In genomic region chr20:31674895-31675827, GRCh38 we compare ENCODE assay signal across 1 cellular context.
A peak's percentile ranks its signal among the peaks of the same experiment; 100 is the strongest.
TF ChIP-seq lines count a peak whose summit lies in the region.

No MANE protein-coding gene starts in this region.

TF ChIP-seq in K562, 482 proteins besides CTCF, POLR2A, EP300 and RAD21 (continued from another document and continues in another):
- no peak for TF ChIP-seq CEBPG (CRISPR knock-in tag; IDR thresholded peaks at IDR 0.05)
- no peak for TF ChIP-seq CEBPG (tag; conservative IDR thresholded peaks at IDR 0.05 in 1 of 2, IDR thresholded peaks at IDR 0.05 in 1 of 2)
- TF ChIP-seq PTBP1 (IDR thresholded peaks at IDR 0.05; ENCODE audit: low read depth, low read length) = no peak
- TF ChIP-seq CREBBP (IDR thresholded peaks at IDR 0.05; ENCODE audit: low read depth, low read length) = no peak
- peak; percentile 69; the same call in 1 of the 2 replicates for TF ChIP-seq BHLHE40 (IDR thresholded peaks at IDR 0.05; ENCODE audit: low read length)
- TF ChIP-seq TFAM (CRISPR knock-in tag; conservative IDR thresholded peaks at IDR 0.05) = no peak
- no peak for TF ChIP-seq CBX8 (IDR thresholded peaks at IDR 0.05; ENCODE audit: borderline replicate concordance, extremely low read depth, low read depth, low read length, poor library complexity, severe bottlenecking)
- peak; percentile 11; the same call in 1 of the 2 replicates for TF ChIP-seq MAFK (IDR thresholded peaks at IDR 0.05; ENCODE audit: low read length)
- TF ChIP-seq HNRNPK (IDR thresholded peaks at IDR 0.05; ENCODE audit: low read depth, low read length, poor library complexity, severe bottlenecking) = no peak
- no peak for TF ChIP-seq TBP (optimal IDR thresholded peaks at IDR 0.05; ENCODE audit: low read depth, low read length)
- peak; percentile 75; the same call in 1 of the 2 replicates for TF ChIP-seq CREB5 (CRISPR knock-in tag; IDR thresholded peaks at IDR 0.05)
- TF ChIP-seq KHSRP (IDR thresholded peaks at IDR 0.05) = no peak
- no peak; the same call in 1 of the 2 replicates for TF ChIP-seq ZNF133 (CRISPR knock-in tag; IDR thresholded peaks at IDR 0.05)
- peak; percentile 7; the same call in 1 of the 2 replicates for TF ChIP-seq BCL6 (CRISPR knock-in tag; IDR thresholded peaks at IDR 0.05)
- peak; percentile 42; the same call in 1 of the 2 replicates for TF ChIP-seq HES1 (IDR thresholded peaks at IDR 0.05; ENCODE audit: low read depth)
- no peak for TF ChIP-seq NFYB (IDR thresholded peaks at IDR 0.05; ENCODE audit: extremely low read depth, insufficient read length)
- TF ChIP-seq NRF1 (conservative IDR thresholded peaks at IDR 0.05 in 1 of 2, IDR thresholded peaks at IDR 0.05 in 1 of 2) = no peak
- peak; percentile 18; the same call in 1 of the 2 replicates for TF ChIP-seq GATAD2B (IDR thresholded peaks at IDR 0.05; ENCODE audit: borderline replicate concordance)
- TF ChIP-seq SRSF7 (optimal IDR thresholded peaks at IDR 0.05; ENCODE audit: low read depth, low read length) = no peak
- TF ChIP-seq ZNF24 (IDR thresholded peaks at IDR 0.05) = peak; percentile 77
- no peak for TF ChIP-seq NR3C1 (CRISPR knock-in tag; IDR thresholded peaks at IDR 0.05)
- TF ChIP-seq NFATC3 (IDR thresholded peaks at IDR 0.05) = no peak
- peak; percentile 81 for TF ChIP-seq TEAD4 (IDR thresholded peaks at IDR 0.05; ENCODE audit: low read length)
- TF ChIP-seq TEAD4 (CRISPR knock-in tag; IDR thresholded peaks at IDR 0.05; ENCODE audit: borderline replicate concordance) = no peak
- no peak for TF ChIP-seq MED1 (CRISPR knock-in tag; IDR thresholded peaks at IDR 0.05; ENCODE audit: borderline replicate concordance)
- TF ChIP-seq ZNF431 (CRISPR knock-in tag; IDR thresholded peaks at IDR 0.05) = no peak
- peak; percentile 44 for TF ChIP-seq L3MBTL2 (IDR thresholded peaks at IDR 0.05)
- TF ChIP-seq TRIM24 (IDR thresholded peaks at IDR 0.05) = peak; percentile 33 to 59; a peak in 3 of 4 replicates
- TF ChIP-seq ZNF316 (IDR thresholded peaks at IDR 0.05) = peak; percentile 84
- peak; percentile 23; the same call in 1 of the 2 replicates for TF ChIP-seq NBN (IDR thresholded peaks at IDR 0.05; ENCODE audit: low read depth)
- TF ChIP-seq SRSF9 (IDR thresholded peaks at IDR 0.05; ENCODE audit: borderline replicate concordance, low read depth, low read length) = no peak
- TF ChIP-seq HNRNPH1 (optimal IDR thresholded peaks at IDR 0.05; ENCODE audit: low read depth, low read length) = no peak
- no peak for TF ChIP-seq HCFC1 (IDR thresholded peaks at IDR 0.05; ENCODE audit: low read depth, low read length)
- no peak for TF ChIP-seq SETDB1 (IDR thresholded peaks at IDR 0.05; ENCODE audit: low read length)
- TF ChIP-seq HDAC3 (IDR thresholded peaks at IDR 0.05; ENCODE audit: borderline replicate concordance, partially characterized antibody) = no peak
- TF ChIP-seq MAX (CRISPR knock-in tag; IDR thresholded peaks at IDR 0.05) = no peak
- TF ChIP-seq USF1 (CRISPR knock-in tag; IDR thresholded peaks at IDR 0.05) = no peak
- TF ChIP-seq ZNF717 (CRISPR knock-in tag; IDR thresholded peaks at IDR 0.05) = no peak
- peak; percentile 81 for TF ChIP-seq ETV1 (tag; conservative IDR thresholded peaks at IDR 0.05; ENCODE audit: low read depth)
- no peak for TF ChIP-seq ZNF277 (CRISPR knock-in tag; IDR thresholded peaks at IDR 0.05; ENCODE audit: borderline replicate concordance)
- no peak for TF ChIP-seq PCBP2 (IDR thresholded peaks at IDR 0.05; ENCODE audit: low read depth, low read length, poor library complexity, severe bottlenecking)
- TF ChIP-seq TCF7L2 (IDR thresholded peaks at IDR 0.05; ENCODE audit: low read depth, low read length) = no peak
- no peak for TF ChIP-seq PREB (CRISPR knock-in tag; IDR thresholded peaks at IDR 0.05)
- TF ChIP-seq ZFPM2 (CRISPR knock-in tag; IDR thresholded peaks at IDR 0.05) = no peak
- no peak for TF ChIP-seq MITF (IDR thresholded peaks at IDR 0.05)
- TF ChIP-seq SMARCC2 (IDR thresholded peaks at IDR 0.05; ENCODE audit: low read depth) = peak; percentile 28; the same call in 1 of the 2 replicates
- TF ChIP-seq POLR2G (IDR thresholded peaks at IDR 0.05; ENCODE audit: low read depth, low read length) = peak; percentile 48
- TF ChIP-seq SMAD1 (IDR thresholded peaks at IDR 0.05; ENCODE audit: low read depth, low read length, partially characterized antibody) = peak; percentile 27
- TF ChIP-seq ETV5 (CRISPR knock-in tag; IDR thresholded peaks at IDR 0.05; ENCODE audit: low read depth) = peak; percentile 90
- TF ChIP-seq HNRNPLL (IDR thresholded peaks at IDR 0.05; ENCODE audit: low read depth, low read length, poor library complexity, severe bottlenecking) = no peak
- TF ChIP-seq GTF2B (IDR thresholded peaks at IDR 0.05; ENCODE audit: extremely low read depth, insufficient read length) = no peak
- TF ChIP-seq FOXJ2 (tag; IDR thresholded peaks at IDR 0.05) = no peak
- TF ChIP-seq ZFP91 (CRISPR knock-in tag; IDR thresholded peaks at IDR 0.05) = no peak
- no peak for TF ChIP-seq ZNF12 (CRISPR knock-in tag; IDR thresholded peaks at IDR 0.05)
- no peak for TF ChIP-seq ZKSCAN1 (IDR thresholded peaks at IDR 0.05; ENCODE audit: low read depth, low read length)
- no peak for TF ChIP-seq ZEB2 (IDR thresholded peaks at IDR 0.05)
- no peak for TF ChIP-seq XRCC3 (IDR thresholded peaks at IDR 0.05)
- peak; percentile 57 for TF ChIP-seq HDAC2 (IDR thresholded peaks at IDR 0.05)
- no peak for TF ChIP-seq ZNF511 (CRISPR knock-in tag; IDR thresholded peaks at IDR 0.05)
- 0 out of 2 replicates have a peak, but pooled peaks have one; percentile 19 for TF ChIP-seq STAT6 (CRISPR knock-in tag; IDR thresholded peaks at IDR 0.05)
- no peak for TF ChIP-seq GABPB2 (CRISPR knock-in tag; conservative IDR thresholded peaks at IDR 0.05)
- no peak for TF ChIP-seq ZNF41 (CRISPR knock-in tag; conservative IDR thresholded peaks at IDR 0.05)
- TF ChIP-seq FOXK1 (CRISPR knock-in tag; IDR thresholded peaks at IDR 0.05; ENCODE audit: borderline replicate concordance) = no peak; the same call in 1 of the 2 replicates
- TF ChIP-seq ZNF347 (CRISPR knock-in tag; IDR thresholded peaks at IDR 0.05; ENCODE audit: low read depth) = no peak
